8 cellular contexts compared by ENCODE assay signal in the genomic region with DNA sequence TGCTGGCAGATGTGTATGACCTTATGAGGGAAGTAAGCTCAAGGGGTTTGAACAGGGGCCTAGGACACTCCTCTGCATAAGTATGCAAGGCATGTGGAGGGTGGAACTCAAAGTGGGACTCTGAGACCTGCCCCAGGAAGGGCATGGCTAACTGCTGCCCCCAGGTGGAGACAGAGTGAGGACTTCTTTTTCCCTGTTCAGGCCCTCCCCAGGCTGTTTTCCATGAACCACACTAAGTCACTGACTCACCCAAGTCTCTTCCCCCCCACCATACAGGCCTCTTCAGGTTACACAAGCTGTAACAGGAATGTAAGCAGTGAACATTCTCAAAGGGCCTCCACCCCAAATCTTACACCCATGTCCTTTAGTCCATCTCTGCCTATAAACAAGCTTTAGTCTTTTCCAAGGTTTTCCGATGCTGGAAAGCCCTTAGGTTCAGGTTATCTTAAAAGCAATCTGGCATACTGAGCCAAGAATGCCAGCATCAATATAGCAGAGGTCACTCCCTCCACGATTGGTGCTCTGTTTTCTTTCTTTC. TPM values are rescaled to one million over a fixed set of nuclear protein-coding genes. Genes with fewer than 3 reads are reported as not detected.
A peak's percentile ranks its signal among the peaks of the same experiment; 100 is the strongest.
DNase-seq lines count a peak whose midpoint lies in the region; ATAC-seq and TF ChIP-seq lines count a peak whose summit lies in the region.

No MANE protein-coding gene starts in this region.

- H3K36me3 ChIP-seq in esophagus muscularis mucosa = peaks cover 21 to 65% (median 64%) of the 10 kb centered on the region in 4 donors
- peaks cover 7 to 51% (median 10%) of the 10 kb centered on the region in 3 experiments for H3K36me3 ChIP-seq in naive thymus-derived CD4-positive, alpha-beta T cell (ENCODE audit: control insufficient read depth in 2 of 3, insufficient read depth in 3 of 3, low read length in 3 of 3)
- H3K36me3 ChIP-seq in suprapubic skin = peaks cover 55% of the 10 kb centered on the region

- H3K4me1 ChIP-seq in esophagus muscularis mucosa = peaks cover 39 to 78% (median 62%) of the 10 kb centered on the region in 4 donors
- peaks cover 26 to 45% of the 10 kb centered on the region in 2 donors for H3K4me1 ChIP-seq in naive thymus-derived CD4-positive, alpha-beta T cell (ENCODE audit: control insufficient read depth in 2 of 2, insufficient read depth in 2 of 2, low read length in 2 of 2)
- peaks cover 64% of the 10 kb centered on the region for H3K4me1 ChIP-seq in suprapubic skin

- 35% methylated on average over 2 of the region's 2 CpGs for WGBS in esophagus muscularis mucosa
- 25% methylated on average over 2 of the region's 2 CpGs for WGBS in suprapubic skin

- ATAC-seq in naive thymus-derived CD4-positive, alpha-beta T cell = peak; percentile 58
- ATAC-seq in GM21825 (IDR thresholded peaks at IDR 0.05; ENCODE audit: unreplicated experiment) = no peak

- no peaks in the 10 kb centered on the region for H3K27me3 ChIP-seq in esophagus muscularis mucosa
- H3K27me3 ChIP-seq in naive thymus-derived CD4-positive, alpha-beta T cell (ENCODE audit: control insufficient read depth in 2 of 2, insufficient read depth in 2 of 2, low read length in 2 of 2) = no peaks in the 10 kb centered on the region
- no peaks in the 10 kb centered on the region for H3K27me3 ChIP-seq in suprapubic skin

- no peak for TF ChIP-seq EP300 in esophagus muscularis mucosa (IDR thresholded peaks at IDR 0.05)
- no peak for TF ChIP-seq EP300 in suprapubic skin (IDR thresholded peaks at IDR 0.05)

- TF ChIP-seq POLR2A in esophagus muscularis mucosa (IDR thresholded peaks at IDR 0.05; ENCODE audit: low read depth) (no peak), suprapubic skin (IDR thresholded peaks at IDR 0.05) (no peak)

- H3K27ac Mint-ChIP-seq in naive thymus-derived CD4-positive, alpha-beta T cell = peak overlapping the region; percentile 7 to 98 (median 84)

- TF ChIP-seq CTCF in GM12874 (IDR thresholded peaks at IDR 0.05; ENCODE audit: insufficient read depth, low read depth, low read length) = peak; percentile 69
- peak; percentile 86 to 92 (median 88) for TF ChIP-seq CTCF in esophagus muscularis mucosa (IDR thresholded peaks at IDR 0.05)
- peak; percentile 79 to 85 for TF ChIP-seq CTCF in suprapubic skin (IDR thresholded peaks at IDR 0.05)

- H3K4me3 ChIP-seq in esophagus muscularis mucosa (peak overlapping the region in 2 of 4 donors; percentile 31 to 36), suprapubic skin (no peak overlapping the region)
- H3K4me3 ChIP-seq in naive thymus-derived CD4-positive, alpha-beta T cell (ENCODE audit: low read length) = no peak overlapping the region

- peaks cover 26 to 59% (median 47%) of the 10 kb centered on the region in 7 donors for H3K4me1 Mint-ChIP-seq in naive thymus-derived CD4-positive, alpha-beta T cell

- H3K36me3 Mint-ChIP-seq in naive thymus-derived CD4-positive, alpha-beta T cell = peaks cover 9 to 32% (median 20%) of the 10 kb centered on the region in 5 donors

- H3K27me3 Mint-ChIP-seq in naive thymus-derived CD4-positive, alpha-beta T cell = no peaks in the 10 kb centered on the region

- H3K9me3 ChIP-seq in esophagus muscularis mucosa = no peaks in the 10 kb centered on the region
- no peaks in the 10 kb centered on the region for H3K9me3 ChIP-seq in naive thymus-derived CD4-positive, alpha-beta T cell (ENCODE audit: control insufficient read depth in 2 of 3, low read length in 3 of 3)
- no peaks in the 10 kb centered on the region for H3K9me3 ChIP-seq in suprapubic skin

- intact Hi-C loops in esophagus muscularis mucosa (cut with DNase I) = loop anchor here (5.0 kb wide), 1 partner anchor 138 kb away; no protein-coding TSS in a partner anchor
- intact Hi-C loops in naive thymus-derived CD4-positive, alpha-beta T cell (cut with micrococcal nuclease) = loop anchor here (1.0 kb wide), 5 partner anchors 18 to 180 kb away; no protein-coding TSS in a partner anchor

- peak overlapping the region; percentile 88 to 97 (median 94) for H3K27ac ChIP-seq in esophagus muscularis mucosa (replicated peaks in 1 of 4)
- peak overlapping the region; percentile 3 for H3K27ac ChIP-seq in naive thymus-derived CD4-positive, alpha-beta T cell (ENCODE audit: low read depth, low read length)
- peak overlapping the region; percentile 85 for H3K27ac ChIP-seq in suprapubic skin

- POLR2A ChIA-PET in naive thymus-derived CD4-positive, alpha-beta T cell (lab: Charles Lee) = interaction anchor here (0.6 to 10.5 kb wide), 7 partner anchors 9 to 153 kb away, joined by 3 to 92 read pairs (median 6); a partner anchor contains a TSS

- H3K9me3 Mint-ChIP-seq in naive thymus-derived CD4-positive, alpha-beta T cell = no peaks in the 10 kb centered on the region

- DNase-seq in 8988T = peak; percentile 80
- peak; percentile 87 to 90 for DNase-seq in NOMO-1 (lab: John Stamatoyannopoulos, UW; ENCODE audit: unreplicated experiment in 2 of 2)
- DNase-seq in activated T-cell treated with anti-CD3 and anti-CD28 coated beads for 1 hour (ENCODE audit: low read depth) = peak; percentile 78
- DNase-seq in esophagus muscularis mucosa (ENCODE audit: extremely low spot score) = peak; percentile 97
- DNase-seq in naive thymus-derived CD4-positive, alpha-beta T cell = peak; percentile 50 to 81 (median 69)
- DNase-seq in suprapubic skin (ENCODE audit: low spot score in 2 of 2) = peak; percentile 93 to 97

- CTCF ChIA-PET in naive thymus-derived CD4-positive, alpha-beta T cell (lab: Charles Lee) = interaction anchor here (0.7 to 5.8 kb wide), 16 partner anchors 8 to 216 kb away, joined by 3 to 125 read pairs (median 7); a partner anchor contains a TSS

- H3K4me3 Mint-ChIP-seq in naive thymus-derived CD4-positive, alpha-beta T cell = no peak overlapping the region

RNA-seq across cellular contexts. Expression of a gene that starts 13.1 kb away (rescaled TPM):
- total RNA-seq in esophagus muscularis mucosa (1,000 to 10,000 TPM; 1,068 to 1,537 (median 1,375) TPM), suprapubic skin (1,000 to 10,000 TPM; 1,221 to 2,946 (median 2,495) TPM)
- 1,000 to 10,000 TPM; 1,186 to 2,550 (median 2,338) TPM for total RNA-seq in naive thymus-derived CD4-positive, alpha-beta T cell
- 1,000 to 10,000 TPM; 2,027 to 2,354 TPM for polyA plus RNA-seq in naive thymus-derived CD4-positive, alpha-beta T cell

RNA-seq across cellular contexts. Expression of a gene that starts 14.0 kb away (rescaled TPM):
- total RNA-seq in esophagus muscularis mucosa (1,000 to 10,000 TPM; 1,278 to 2,374 (median 1,866) TPM), suprapubic skin (1,000 to 10,000 TPM; 1,174 to 1,475 (median 1,322) TPM)
- total RNA-seq in naive thymus-derived CD4-positive, alpha-beta T cell = 100 to 1,000 TPM; 174 to 622 (median 243) TPM
- 1 to 10 TPM; 6.7 to 7.7 TPM for polyA plus RNA-seq in naive thymus-derived CD4-positive, alpha-beta T cell

RNA-seq across cellular contexts. Expression of a gene that starts 30.7 kb away (rescaled TPM):
- total RNA-seq in esophagus muscularis mucosa (1 to 10 TPM; 4.2 to 8.0 (median 6.0) TPM), suprapubic skin (10 to 100 TPM in 3 of 4 donors, 1 to 10 TPM in 1; 8.0 to 16.3 (median 12.5) TPM)
- total RNA-seq in naive thymus-derived CD4-positive, alpha-beta T cell = 10 to 100 TPM; 34.5 to 54.6 (median 37.4) TPM
- polyA plus RNA-seq in naive thymus-derived CD4-positive, alpha-beta T cell = 10 to 100 TPM; 20.2 to 25.4 TPM

RNA-seq across cellular contexts. Expression of a gene that starts 41.0 kb away (rescaled TPM):
- 10 to 100 TPM; 60.2 to 91.4 (median 88.3) TPM for total RNA-seq in esophagus muscularis mucosa
- total RNA-seq in naive thymus-derived CD4-positive, alpha-beta T cell = 100 to 1,000 TPM; 134 to 238 (median 199) TPM
- 10 to 100 TPM; 25.6 to 46.4 TPM for polyA plus RNA-seq in naive thymus-derived CD4-positive, alpha-beta T cell
- total RNA-seq in suprapubic skin = 100 to 1,000 TPM; 107 to 125 (median 110) TPM

RNA-seq across cellular contexts. Expression of a gene that starts 51.9 kb away (rescaled TPM):
- 10 to 100 TPM; 27.0 to 33.6 (median 29.0) TPM for total RNA-seq in esophagus muscularis mucosa
- 100 to 1,000 TPM; 152 to 209 (median 188) TPM for total RNA-seq in naive thymus-derived CD4-positive, alpha-beta T cell
- polyA plus RNA-seq in naive thymus-derived CD4-positive, alpha-beta T cell = 10 to 100 TPM; 14.6 to 23.9 TPM
- 10 to 100 TPM; 43.1 to 74.8 (median 55.8) TPM for total RNA-seq in suprapubic skin

Comparison
In these comparisons a context has a peak if more than half of its experiments do, and no peak if none do; other contexts are left out.
1. H3K27ac ChIP-seq: peak in every context shown above with its lines; median percentile 94 in esophagus muscularis mucosa; 85 in suprapubic skin; 3 in naive thymus-derived CD4-positive, alpha-beta T cell.